Comparison of ENCODE assay signal across 1 cellular context in the genomic region with DNA sequence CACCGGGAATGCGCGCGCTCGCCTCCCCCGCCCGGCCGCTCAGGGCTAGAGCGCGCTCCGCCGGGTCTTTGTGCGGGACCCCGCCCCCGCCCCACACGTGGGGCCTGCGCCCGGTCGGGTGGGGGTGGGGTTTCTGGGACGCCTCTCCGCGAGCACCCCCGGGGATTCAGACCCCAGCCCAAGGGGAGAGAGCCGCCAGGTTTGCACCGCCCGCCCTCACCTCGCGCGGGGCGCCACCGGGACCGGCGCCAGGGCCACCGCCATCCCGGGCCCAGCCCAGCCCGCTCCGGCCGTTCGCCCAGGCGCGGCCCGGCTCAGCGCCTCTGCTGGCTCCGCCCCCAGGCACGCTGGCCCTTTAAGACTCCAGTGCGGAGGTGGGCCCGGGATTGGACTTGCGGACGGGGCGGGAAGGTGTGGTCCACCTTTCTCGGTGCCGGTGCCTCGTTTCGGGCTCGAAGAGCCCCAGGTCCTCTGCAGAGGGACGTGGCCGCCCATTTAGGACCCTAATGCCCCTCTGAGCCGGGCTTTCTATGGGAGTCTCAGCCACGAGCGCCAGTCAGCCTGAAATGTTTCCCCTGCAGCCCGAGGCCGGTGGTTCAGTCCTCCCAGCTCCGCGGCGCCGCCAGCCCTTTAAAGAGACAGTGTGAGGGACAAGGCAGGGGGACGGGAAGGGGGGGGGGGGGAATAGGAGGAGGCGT.
A peak's percentile ranks its signal among the peaks of the same experiment; 100 is the strongest.
TF ChIP-seq lines count a peak whose summit lies in the region.

No MANE protein-coding gene starts in this region.

TF ChIP-seq in K562, 482 proteins besides CTCF, POLR2A, EP300 and RAD21 (continued from another document and continues in another):
- peak; percentile 31 for TF ChIP-seq RBM25 (IDR thresholded peaks at IDR 0.05; ENCODE audit: low read depth, low read length, severe bottlenecking)
- TF ChIP-seq, protein P1, sequence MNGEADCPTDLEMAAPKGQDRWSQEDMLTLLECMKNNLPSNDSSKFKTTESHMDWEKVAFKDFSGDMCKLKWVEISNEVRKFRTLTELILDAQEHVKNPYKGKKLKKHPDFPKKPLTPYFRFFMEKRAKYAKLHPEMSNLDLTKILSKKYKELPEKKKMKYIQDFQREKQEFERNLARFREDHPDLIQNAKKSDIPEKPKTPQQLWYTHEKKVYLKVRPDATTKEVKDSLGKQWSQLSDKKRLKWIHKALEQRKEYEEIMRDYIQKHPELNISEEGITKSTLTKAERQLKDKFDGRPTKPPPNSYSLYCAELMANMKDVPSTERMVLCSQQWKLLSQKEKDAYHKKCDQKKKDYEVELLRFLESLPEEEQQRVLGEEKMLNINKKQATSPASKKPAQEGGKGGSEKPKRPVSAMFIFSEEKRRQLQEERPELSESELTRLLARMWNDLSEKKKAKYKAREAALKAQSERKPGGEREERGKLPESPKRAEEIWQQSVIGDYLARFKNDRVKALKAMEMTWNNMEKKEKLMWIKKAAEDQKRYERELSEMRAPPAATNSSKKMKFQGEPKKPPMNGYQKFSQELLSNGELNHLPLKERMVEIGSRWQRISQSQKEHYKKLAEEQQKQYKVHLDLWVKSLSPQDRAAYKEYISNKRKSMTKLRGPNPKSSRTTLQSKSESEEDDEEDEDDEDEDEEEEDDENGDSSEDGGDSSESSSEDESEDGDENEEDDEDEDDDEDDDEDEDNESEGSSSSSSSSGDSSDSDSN (IDR thresholded peaks at IDR 0.05; ENCODE audit: borderline replicate concordance in 1 of 2, low read depth in 2 of 2, low read length in 2 of 2): no peak
- TF ChIP-seq FOXJ3 (CRISPR knock-in tag; IDR thresholded peaks at IDR 0.05): no peak
- no peak for TF ChIP-seq DACH1 (IDR thresholded peaks at IDR 0.05; ENCODE audit: partially characterized antibody)
- peak; percentile 81; the same call in 1 of the 2 replicates for TF ChIP-seq MXI1 (IDR thresholded peaks at IDR 0.05; ENCODE audit: low read depth, low read length)
- TF ChIP-seq ZNF561 (CRISPR knock-in tag; conservative IDR thresholded peaks at IDR 0.05): no peak
- TF ChIP-seq NR2C2 (CRISPR knock-in tag; IDR thresholded peaks at IDR 0.05): no peak
- peak; percentile 29; the same call in 1 of the 2 replicates for TF ChIP-seq NR2C2 (tag; IDR thresholded peaks at IDR 0.05)
- peak; percentile 83; the same call in 1 of the 2 replicates for TF ChIP-seq SNIP1 (IDR thresholded peaks at IDR 0.05; ENCODE audit: low read depth)
- TF ChIP-seq, protein P2, sequence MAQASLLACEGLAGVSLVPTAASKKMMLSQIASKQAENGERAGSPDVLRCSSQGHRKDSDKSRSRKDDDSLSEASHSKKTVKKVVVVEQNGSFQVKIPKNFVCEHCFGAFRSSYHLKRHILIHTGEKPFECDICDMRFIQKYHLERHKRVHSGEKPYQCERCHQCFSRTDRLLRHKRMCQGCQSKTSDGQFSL (CRISPR knock-in tag; IDR thresholded peaks at IDR 0.05): no peak
- TF ChIP-seq, protein P2 (tag; IDR thresholded peaks at IDR 0.05): peak in 1 of 2 experiments; percentile 92; a peak in 2 of 4 replicates
- TF ChIP-seq CTBP1 (IDR thresholded peaks at IDR 0.05; ENCODE audit: borderline replicate concordance): peak; percentile 83
- TF ChIP-seq BMI1 (IDR thresholded peaks at IDR 0.05; ENCODE audit: low read length): no peak
- no peak for TF ChIP-seq ADNP (tag; IDR thresholded peaks at IDR 0.05)
- TF ChIP-seq, protein P3, sequence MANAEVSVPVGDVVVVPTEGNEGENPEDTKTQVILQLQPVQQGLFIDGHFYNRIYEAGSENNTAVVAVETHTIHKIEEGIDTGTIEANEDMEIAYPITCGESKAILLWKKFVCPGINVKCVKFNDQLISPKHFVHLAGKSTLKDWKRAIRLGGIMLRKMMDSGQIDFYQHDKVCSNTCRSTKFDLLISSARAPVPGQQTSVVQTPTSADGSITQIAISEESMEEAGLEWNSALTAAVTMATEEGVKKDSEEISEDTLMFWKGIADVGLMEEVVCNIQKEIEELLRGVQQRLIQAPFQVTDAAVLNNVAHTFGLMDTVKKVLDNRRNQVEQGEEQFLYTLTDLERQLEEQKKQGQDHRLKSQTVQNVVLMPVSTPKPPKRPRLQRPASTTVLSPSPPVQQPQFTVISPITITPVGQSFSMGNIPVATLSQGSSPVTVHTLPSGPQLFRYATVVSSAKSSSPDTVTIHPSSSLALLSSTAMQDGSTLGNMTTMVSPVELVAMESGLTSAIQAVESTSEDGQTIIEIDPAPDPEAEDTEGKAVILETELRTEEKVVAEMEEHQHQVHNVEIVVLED (CRISPR knock-in tag; IDR thresholded peaks at IDR 0.05): peak; percentile 21; the same call in 1 of the 2 replicates
- TF ChIP-seq MCM5 (IDR thresholded peaks at IDR 0.05; ENCODE audit: low read depth): no peak
- TF ChIP-seq POU5F1 (IDR thresholded peaks at IDR 0.05; ENCODE audit: borderline replicate concordance, low read depth, low read length, partially characterized antibody): no peak
- TF ChIP-seq TARDBP (IDR thresholded peaks at IDR 0.05): no peak; the same call in 1 of the 2 replicates
- peak; percentile 89 for TF ChIP-seq BHLHE40 (IDR thresholded peaks at IDR 0.05; ENCODE audit: low read length)
- no peak for TF ChIP-seq POLR2AphosphoS2 (IDR thresholded peaks at IDR 0.05; ENCODE audit: low read length)
- TF ChIP-seq FOXK2 (conservative IDR thresholded peaks at IDR 0.05 in 1 of 2, IDR thresholded peaks at IDR 0.05 in 1 of 2; ENCODE audit: low read depth in 2 of 2): peak in 1 of 2 experiments; percentile 99; a peak in 2 of 4 replicates
- peak; percentile 64 for TF ChIP-seq RBBP5 (IDR thresholded peaks at IDR 0.05; ENCODE audit: borderline replicate concordance, insufficient read depth, low read length, poor library complexity, severe bottlenecking)
- TF ChIP-seq HDAC2 (IDR thresholded peaks at IDR 0.05): 0 out of 2 replicates have a peak, but pooled peaks have one; percentile 3
- TF ChIP-seq, protein P4, sequence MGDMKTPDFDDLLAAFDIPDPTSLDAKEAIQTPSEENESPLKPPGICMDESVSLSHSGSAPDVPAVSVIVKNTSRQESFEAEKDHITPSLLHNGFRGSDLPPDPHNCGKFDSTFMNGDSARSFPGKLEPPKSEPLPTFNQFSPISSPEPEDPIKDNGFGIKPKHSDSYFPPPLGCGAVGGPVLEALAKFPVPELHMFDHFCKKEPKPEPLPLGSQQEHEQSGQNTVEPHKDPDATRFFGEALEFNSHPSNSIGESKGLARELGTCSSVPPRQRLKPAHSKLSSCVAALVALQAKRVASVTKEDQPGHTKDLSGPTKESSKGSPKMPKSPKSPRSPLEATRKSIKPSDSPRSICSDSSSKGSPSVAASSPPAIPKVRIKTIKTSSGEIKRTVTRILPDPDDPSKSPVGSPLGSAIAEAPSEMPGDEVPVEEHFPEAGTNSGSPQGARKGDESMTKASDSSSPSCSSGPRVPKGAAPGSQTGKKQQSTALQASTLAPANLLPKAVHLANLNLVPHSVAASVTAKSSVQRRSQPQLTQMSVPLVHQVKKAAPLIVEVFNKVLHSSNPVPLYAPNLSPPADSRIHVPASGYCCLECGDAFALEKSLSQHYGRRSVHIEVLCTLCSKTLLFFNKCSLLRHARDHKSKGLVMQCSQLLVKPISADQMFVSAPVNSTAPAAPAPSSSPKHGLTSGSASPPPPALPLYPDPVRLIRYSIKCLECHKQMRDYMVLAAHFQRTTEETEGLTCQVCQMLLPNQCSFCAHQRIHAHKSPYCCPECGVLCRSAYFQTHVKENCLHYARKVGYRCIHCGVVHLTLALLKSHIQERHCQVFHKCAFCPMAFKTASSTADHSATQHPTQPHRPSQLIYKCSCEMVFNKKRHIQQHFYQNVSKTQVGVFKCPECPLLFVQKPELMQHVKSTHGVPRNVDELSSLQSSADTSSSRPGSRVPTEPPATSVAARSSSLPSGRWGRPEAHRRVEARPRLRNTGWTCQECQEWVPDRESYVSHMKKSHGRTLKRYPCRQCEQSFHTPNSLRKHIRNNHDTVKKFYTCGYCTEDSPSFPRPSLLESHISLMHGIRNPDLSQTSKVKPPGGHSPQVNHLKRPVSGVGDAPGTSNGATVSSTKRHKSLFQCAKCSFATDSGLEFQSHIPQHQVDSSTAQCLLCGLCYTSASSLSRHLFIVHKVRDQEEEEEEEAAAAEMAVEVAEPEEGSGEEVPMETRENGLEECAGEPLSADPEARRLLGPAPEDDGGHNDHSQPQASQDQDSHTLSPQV (IDR thresholded peaks at IDR 0.05): no peak
- no peak for TF ChIP-seq MTF1 (CRISPR knock-in tag; IDR thresholded peaks at IDR 0.05; ENCODE audit: borderline replicate concordance)
- no peak for TF ChIP-seq XRCC4 (IDR thresholded peaks at IDR 0.05; ENCODE audit: extremely low read depth, insufficient read depth, insufficient read length)
- no peak for TF ChIP-seq ZNF239 (CRISPR knock-in tag; IDR thresholded peaks at IDR 0.05)
- TF ChIP-seq EHMT2 (IDR thresholded peaks at IDR 0.05): no peak
- TF ChIP-seq IFI16 (CRISPR knock-in tag; IDR thresholded peaks at IDR 0.05): no peak
- TF ChIP-seq, protein P5, sequence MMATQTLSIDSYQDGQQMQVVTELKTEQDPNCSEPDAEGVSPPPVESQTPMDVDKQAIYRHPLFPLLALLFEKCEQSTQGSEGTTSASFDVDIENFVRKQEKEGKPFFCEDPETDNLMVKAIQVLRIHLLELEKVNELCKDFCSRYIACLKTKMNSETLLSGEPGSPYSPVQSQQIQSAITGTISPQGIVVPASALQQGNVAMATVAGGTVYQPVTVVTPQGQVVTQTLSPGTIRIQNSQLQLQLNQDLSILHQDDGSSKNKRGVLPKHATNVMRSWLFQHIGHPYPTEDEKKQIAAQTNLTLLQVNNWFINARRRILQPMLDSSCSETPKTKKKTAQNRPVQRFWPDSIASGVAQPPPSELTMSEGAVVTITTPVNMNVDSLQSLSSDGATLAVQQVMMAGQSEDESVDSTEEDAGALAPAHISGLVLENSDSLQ (IDR thresholded peaks at IDR 0.05): no peak
- TF ChIP-seq TEAD4 (IDR thresholded peaks at IDR 0.05; ENCODE audit: low read length): no peak
- TF ChIP-seq TEAD4 (CRISPR knock-in tag; IDR thresholded peaks at IDR 0.05; ENCODE audit: borderline replicate concordance): no peak
- TF ChIP-seq ZNF445 (CRISPR knock-in tag; IDR thresholded peaks at IDR 0.05; ENCODE audit: low read depth): no peak
- TF ChIP-seq, protein P6, sequence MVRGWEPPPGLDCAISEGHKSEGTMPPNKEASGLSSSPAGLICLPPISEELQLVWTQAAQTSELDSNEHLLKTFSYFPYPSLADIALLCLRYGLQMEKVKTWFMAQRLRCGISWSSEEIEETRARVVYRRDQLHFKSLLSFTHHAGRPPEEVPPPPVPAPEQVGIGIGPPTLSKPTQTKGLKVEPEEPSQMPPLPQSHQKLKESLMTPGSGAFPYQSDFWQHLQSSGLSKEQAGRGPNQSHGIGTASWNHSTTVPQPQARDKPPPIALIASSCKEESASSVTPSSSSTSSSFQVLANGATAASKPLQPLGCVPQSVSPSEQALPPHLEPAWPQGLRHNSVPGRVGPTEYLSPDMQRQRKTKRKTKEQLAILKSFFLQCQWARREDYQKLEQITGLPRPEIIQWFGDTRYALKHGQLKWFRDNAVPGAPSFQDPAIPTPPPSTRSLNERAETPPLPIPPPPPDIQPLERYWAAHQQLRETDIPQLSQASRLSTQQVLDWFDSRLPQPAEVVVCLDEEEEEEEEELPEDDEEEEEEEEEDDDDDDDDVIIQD (CRISPR knock-in tag; IDR thresholded peaks at IDR 0.05): no peak
- TF ChIP-seq, protein P7, sequence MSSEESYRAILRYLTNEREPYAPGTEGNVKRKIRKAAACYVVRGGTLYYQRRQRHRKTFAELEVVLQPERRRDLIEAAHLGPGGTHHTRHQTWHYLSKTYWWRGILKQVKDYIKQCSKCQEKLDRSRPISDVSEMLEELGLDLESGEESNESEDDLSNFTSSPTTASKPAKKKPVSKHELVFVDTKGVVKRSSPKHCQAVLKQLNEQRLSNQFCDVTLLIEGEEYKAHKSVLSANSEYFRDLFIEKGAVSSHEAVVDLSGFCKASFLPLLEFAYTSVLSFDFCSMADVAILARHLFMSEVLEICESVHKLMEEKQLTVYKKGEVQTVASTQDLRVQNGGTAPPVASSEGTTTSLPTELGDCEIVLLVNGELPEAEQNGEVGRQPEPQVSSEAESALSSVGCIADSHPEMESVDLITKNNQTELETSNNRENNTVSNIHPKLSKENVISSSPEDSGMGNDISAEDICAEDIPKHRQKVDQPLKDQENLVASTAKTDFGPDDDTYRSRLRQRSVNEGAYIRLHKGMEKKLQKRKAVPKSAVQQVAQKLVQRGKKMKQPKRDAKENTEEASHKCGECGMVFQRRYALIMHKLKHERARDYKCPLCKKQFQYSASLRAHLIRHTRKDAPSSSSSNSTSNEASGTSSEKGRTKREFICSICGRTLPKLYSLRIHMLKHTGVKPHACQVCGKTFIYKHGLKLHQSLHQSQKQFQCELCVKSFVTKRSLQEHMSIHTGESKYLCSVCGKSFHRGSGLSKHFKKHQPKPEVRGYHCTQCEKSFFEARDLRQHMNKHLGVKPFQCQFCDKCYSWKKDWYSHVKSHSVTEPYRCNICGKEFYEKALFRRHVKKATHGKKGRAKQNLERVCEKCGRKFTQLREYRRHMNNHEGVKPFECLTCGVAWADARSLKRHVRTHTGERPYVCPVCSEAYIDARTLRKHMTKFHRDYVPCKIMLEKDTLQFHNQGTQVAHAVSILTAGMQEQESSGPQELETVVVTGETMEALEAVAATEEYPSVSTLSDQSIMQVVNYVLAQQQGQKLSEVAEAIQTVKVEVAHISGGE (CRISPR knock-in tag; IDR thresholded peaks at IDR 0.05): 0 out of 6 replicates have a peak, but pooled peaks of 1 of the 3 experiments have one; percentile 27
- 0 out of 2 replicates have a peak, but pooled peaks have one; percentile 43 for TF ChIP-seq L3MBTL2 (IDR thresholded peaks at IDR 0.05)
- no peak for TF ChIP-seq NFATC3 (IDR thresholded peaks at IDR 0.05)
- TF ChIP-seq, protein P8, sequence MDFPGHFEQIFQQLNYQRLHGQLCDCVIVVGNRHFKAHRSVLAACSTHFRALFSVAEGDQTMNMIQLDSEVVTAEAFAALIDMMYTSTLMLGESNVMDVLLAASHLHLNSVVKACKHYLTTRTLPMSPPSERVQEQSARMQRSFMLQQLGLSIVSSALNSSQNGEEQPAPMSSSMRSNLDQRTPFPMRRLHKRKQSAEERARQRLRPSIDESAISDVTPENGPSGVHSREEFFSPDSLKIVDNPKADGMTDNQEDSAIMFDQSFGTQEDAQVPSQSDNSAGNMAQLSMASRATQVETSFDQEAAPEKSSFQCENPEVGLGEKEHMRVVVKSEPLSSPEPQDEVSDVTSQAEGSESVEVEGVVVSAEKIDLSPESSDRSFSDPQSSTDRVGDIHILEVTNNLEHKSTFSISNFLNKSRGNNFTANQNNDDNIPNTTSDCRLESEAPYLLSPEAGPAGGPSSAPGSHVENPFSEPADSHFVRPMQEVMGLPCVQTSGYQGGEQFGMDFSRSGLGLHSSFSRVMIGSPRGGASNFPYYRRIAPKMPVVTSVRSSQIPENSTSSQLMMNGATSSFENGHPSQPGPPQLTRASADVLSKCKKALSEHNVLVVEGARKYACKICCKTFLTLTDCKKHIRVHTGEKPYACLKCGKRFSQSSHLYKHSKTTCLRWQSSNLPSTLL (IDR thresholded peaks at IDR 0.05): no peak
- TF ChIP-seq MEF2A (IDR thresholded peaks at IDR 0.05; ENCODE audit: control insufficient read depth, low read depth, low read length): no peak
- TF ChIP-seq TRIM24 (IDR thresholded peaks at IDR 0.05): no peak
- peak; percentile 94 for TF ChIP-seq MBD2 (IDR thresholded peaks at IDR 0.05; ENCODE audit: borderline replicate concordance, low read depth)
- TF ChIP-seq CAMTA2 (CRISPR knock-in tag; conservative IDR thresholded peaks at IDR 0.05): no peak
- no peak for TF ChIP-seq CBX1 (IDR thresholded peaks at IDR 0.05; ENCODE audit: low read depth)
- TF ChIP-seq HNRNPL (IDR thresholded peaks at IDR 0.05; ENCODE audit: low read depth, low read length): no peak
